ENCODE assay signal across 10 cellular contexts in the genomic region with DNA sequence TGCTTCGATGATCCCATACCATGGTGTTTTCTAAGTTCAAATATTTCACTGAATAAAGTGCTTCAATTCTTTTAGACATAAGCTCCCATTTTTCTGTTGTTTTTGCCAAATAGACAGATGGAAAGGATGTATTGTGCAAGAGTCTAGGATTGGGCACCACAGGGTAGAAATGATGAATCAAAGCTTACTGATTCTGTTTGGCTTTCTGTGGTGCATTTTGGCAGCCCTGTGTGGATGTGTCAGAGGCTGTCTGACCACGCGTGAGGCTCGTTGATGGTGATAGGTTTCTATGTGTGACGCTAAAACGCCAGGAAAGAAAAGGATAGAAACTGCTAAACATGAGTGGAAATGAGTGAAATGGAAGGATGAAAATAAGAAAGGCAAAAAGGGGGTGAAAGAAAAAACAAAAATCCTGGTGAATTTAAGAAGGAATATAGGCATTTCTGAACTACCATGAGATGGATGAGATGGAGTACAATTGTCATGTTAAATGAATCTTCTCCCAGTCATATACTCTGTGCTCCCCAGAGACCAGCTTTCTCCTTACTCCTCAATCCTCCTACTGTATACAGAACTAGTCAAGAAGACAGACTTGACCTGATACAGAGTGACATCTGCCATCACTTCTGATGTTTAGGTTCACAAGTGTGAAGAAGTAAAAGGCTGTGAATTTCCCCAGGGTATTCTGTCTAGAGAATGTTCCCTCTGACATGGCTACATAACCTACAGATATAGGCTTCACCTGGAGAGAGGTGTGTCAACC. TPM values are rescaled to one million over a fixed set of nuclear protein-coding genes. Genes with fewer than 3 reads are reported as not detected.
DNase-seq lines count a peak whose midpoint lies in the region; ATAC-seq and TF ChIP-seq lines count a peak whose summit lies in the region.
"Had no signal": no experiment of that assay in that cellular context is flagged by ENCODE, and none has a peak within 500 bp of the region (broad histone marks: within the 10 kb centered on the region; RNA-seq: fewer than 3 reads in every experiment).

No MANE protein-coding gene starts in this region.

- no peak for TF ChIP-seq CTCF in activated CD8-positive, alpha-beta T cell treated with anti-CD3 and anti-CD28 coated beads for 36 hours (IDR thresholded peaks at IDR 0.05)

- H3K27ac ChIP-seq in right cardiac atrium (ENCODE audit: low read length) = no peak overlapping the region

- H3K27me3 Mint-ChIP-seq in activated CD8-positive, alpha-beta T cell treated with anti-CD3 and anti-CD28 coated beads for 36 hours = no peaks in the 10 kb centered on the region

- no peaks in the 10 kb centered on the region for H3K27me3 ChIP-seq in right cardiac atrium (ENCODE audit: control insufficient read depth, insufficient read depth)

- H3K9me3 Mint-ChIP-seq in activated CD8-positive, alpha-beta T cell treated with anti-CD3 and anti-CD28 coated beads for 36 hours = no peaks in the 10 kb centered on the region

- peak overlapping the region; percentile 67 for H3K27ac Mint-ChIP-seq in activated CD8-positive, alpha-beta T cell treated with anti-CD3 and anti-CD28 coated beads for 36 hours

- POLR2A ChIA-PET in activated CD8-positive, alpha-beta T cell treated with anti-CD3 and anti-CD28 coated beads for 36 hours (lab: Charles Lee) = interaction anchor here (0.7 to 1.5 kb wide), 6 partner anchors 8 to 95 kb away, joined by 3 to 4 read pairs (median 3); no protein-coding TSS in a partner anchor

- CTCF ChIA-PET in activated CD8-positive, alpha-beta T cell treated with anti-CD3 and anti-CD28 coated beads for 36 hours (lab: Charles Lee) = interaction anchor here (0.7 to 1.6 kb wide), 3 partner anchors 56 to 186 kb away, joined by 3 to 6 read pairs (median 3); no protein-coding TSS in a partner anchor

- DNase-seq in activated T-cell treated with anti-CD3 and anti-CD28 coated beads for 24 hours (ENCODE audit: low read depth) (peak; percentile 11), activated T-cell treated with anti-CD3 and anti-CD28 coated beads for 4 hours (no peak), right cardiac atrium (peak in 2 of 3 donors; percentile 69 to 71), superior temporal gyrus (ENCODE audit: extremely low spot score) (peak; percentile 74), GF-D8 (lab: John Stamatoyannopoulos, UW) (no peak), COLO668 (lab: John Stamatoyannopoulos, UW; ENCODE audit: unreplicated experiment) (no peak)
- peak; percentile 73 for DNase-seq in activated CD8-positive, alpha-beta T cell treated with anti-CD3 and anti-CD28 coated beads for 36 hours
- DNase-seq in effector CD4-positive, alpha-beta T cell = no peak
- DNase-seq: DND-41, foreskin melanocyte had no signal

- H3K9me3 ChIP-seq in right cardiac atrium (ENCODE audit: control insufficient read depth, low read length) = no peaks in the 10 kb centered on the region

- WGBS in right cardiac atrium = 70% methylated on average over 6 of the region's 6 CpGs

- intact Hi-C loops in activated CD8-positive, alpha-beta T cell treated with anti-CD3 and anti-CD28 coated beads for 36 hours (cut with micrococcal nuclease) = no loop called here
- intact Hi-C loops in right cardiac atrium (cut with DNase I) = no loop called here

- H3K4me1 Mint-ChIP-seq in activated CD8-positive, alpha-beta T cell treated with anti-CD3 and anti-CD28 coated beads for 36 hours (ENCODE audit: low read depth) = peaks cover 72% of the 10 kb centered on the region

- H3K4me3 ChIP-seq in right cardiac atrium (ENCODE audit: low read length) = no peak overlapping the region

- peaks cover 15% of the 10 kb centered on the region for H3K36me3 Mint-ChIP-seq in activated CD8-positive, alpha-beta T cell treated with anti-CD3 and anti-CD28 coated beads for 36 hours (ENCODE audit: low read depth)

- peaks cover 11% of the 10 kb centered on the region for H3K4me1 ChIP-seq in right cardiac atrium (ENCODE audit: control insufficient read depth, insufficient read depth, low read length)

- no peak overlapping the region for H3K4me3 Mint-ChIP-seq in activated CD8-positive, alpha-beta T cell treated with anti-CD3 and anti-CD28 coated beads for 36 hours

- ATAC-seq in activated CD8-positive, alpha-beta T cell treated with anti-CD3 and anti-CD28 coated beads for 36 hours = peak; percentile 81
- ATAC-seq in right cardiac atrium = peak; percentile 78 to 84

RNA-seq across cellular contexts. Expression of a gene that starts 54.4 kb away (rescaled TPM):
- 10 to 100 TPM; 85.4 to 87.2 TPM for total RNA-seq in activated CD8-positive, alpha-beta T cell treated with anti-CD3 and anti-CD28 coated beads for 36 hours
- 100 to 1,000 TPM; 132 to 155 (median 138) TPM for total RNA-seq in right cardiac atrium
- 60.9 TPM for polyA plus RNA-seq in right cardiac atrium

Comparison
In these comparisons a context has a peak if more than half of its experiments do, and no peak if none do; other contexts are left out.
1. DNase-seq: peak in activated T-cell treated with anti-CD3 and anti-CD28 coated beads for 24 hours (single experiment), activated CD8-positive, alpha-beta T cell treated with anti-CD3 and anti-CD28 coated beads for 36 hours (single experiment), right cardiac atrium (2 of 3) and superior temporal gyrus (single experiment); none in activated T-cell treated with anti-CD3 and anti-CD28 coated beads for 4 hours (single experiment), GF-D8 (single experiment), effector CD4-positive, alpha-beta T cell (single experiment) and COLO668 (single experiment).